ENCODE assay signal across 22 cellular contexts in the genomic region with DNA sequence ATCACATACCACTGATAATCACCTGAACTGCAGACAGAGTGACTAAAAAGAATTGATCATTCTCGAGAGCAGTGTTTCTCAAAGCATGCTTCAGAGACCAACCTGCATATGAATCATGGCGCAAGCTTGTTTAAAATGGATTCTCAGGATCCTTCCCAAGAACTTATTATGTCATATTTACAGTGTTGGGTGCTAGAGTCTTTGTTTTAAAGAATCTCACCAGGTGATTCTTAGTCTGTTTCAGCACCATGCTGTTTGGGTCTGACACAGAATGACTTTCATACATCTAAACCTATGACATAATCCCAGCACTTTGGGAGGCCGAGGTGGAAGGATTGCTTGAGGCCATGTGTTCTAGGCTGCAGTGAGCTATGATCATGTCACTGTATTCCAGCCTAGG. TPM values are rescaled to one million over a fixed set of nuclear protein-coding genes. Genes with fewer than 3 reads are reported as not detected.
A peak's percentile ranks its signal among the peaks of the same experiment; 100 is the strongest.
DNase-seq lines count a peak whose midpoint lies in the region; ATAC-seq, FAIRE-seq and TF ChIP-seq lines count a peak whose summit lies in the region.
"Had no signal": no experiment of that assay in that cellular context is flagged by ENCODE, and none has a peak within 500 bp of the region (broad histone marks: within the 10 kb centered on the region; RNA-seq: fewer than 3 reads in every experiment).

No MANE protein-coding gene starts in this region.

- DNase-seq in epithelial cell of esophagus (ENCODE audit: low read depth), result peak; percentile 29
- DNase-seq in kidney tubule cell (ENCODE audit: low spot score), result peak; percentile 90
- no peak for DNase-seq in pancreas
- no peak for DNase-seq in glomerular visceral epithelial cell (ENCODE audit: extremely low spot score)
- no peak for DNase-seq in sigmoid colon
- DNase-seq: AML-193; Caco-2; CD4-positive, alpha-beta T cell; HCEC 1CT; HFFc6; KBM-7 had no signal

- no peaks in the 10 kb centered on the region for H3K36me3 ChIP-seq in HEK293 (ENCODE audit: control insufficient read depth in 2 of 2, insufficient read depth in 1 of 2, low read length in 2 of 2)
- H3K36me3 ChIP-seq in pancreas, result no peaks in the 10 kb centered on the region
- H3K36me3 ChIP-seq in sigmoid colon, result no peaks in the 10 kb centered on the region

- peak overlapping the region; percentile 14 for H3K27ac Mint-ChIP-seq in stimulated activated memory B cell treated with anti-CD40 and anti-IgM and Interleukin-4, amounts not matched to agents 10 μg/mL and 1 μg/mL and 100 μg/mL, for 72 hours
- H3K27ac Mint-ChIP-seq: CD4-positive, alpha-beta T cell; GM23338; HFFc6 had no signal

- no peaks in the 10 kb centered on the region for H3K27me3 ChIP-seq in pancreas
- H3K27me3 ChIP-seq in sigmoid colon, result no peaks in the 10 kb centered on the region

- no peaks in the 10 kb centered on the region for H3K27me3 Mint-ChIP-seq in stimulated activated memory B cell treated with anti-CD40 and anti-IgM and Interleukin-4, amounts not matched to agents 10 μg/mL and 1 μg/mL and 100 μg/mL, for 72 hours
- H3K27me3 Mint-ChIP-seq: IgD-negative memory B cell had no signal

- 41 to 57% methylated on average over 3 of the region's 3 CpGs for WGBS in pancreas, 2 donors
- WGBS in sigmoid colon, 2 donors, result 33 to 47% methylated on average over 3 of the region's 3 CpGs

- H3K27ac ChIP-seq in HEK293 (ENCODE audit: extremely low read depth, low read depth, low read length) (no peak overlapping the region), pancreas (no peak overlapping the region), sigmoid colon (no peak overlapping the region)
- H3K27ac ChIP-seq: C4-2B had no signal

- H3K4me1 ChIP-seq in HEK293 (ENCODE audit: control insufficient read depth, insufficient read depth, low read length), result no peaks in the 10 kb centered on the region; the same call in 1 of the 2 replicates
- H3K4me1 ChIP-seq in pancreas, result no peaks in the 10 kb centered on the region
- H3K4me1 ChIP-seq in sigmoid colon, result no peaks in the 10 kb centered on the region
- H3K4me1 ChIP-seq: Caco-2 had no signal

- peaks cover 52% of the 10 kb centered on the region for H3K4me1 Mint-ChIP-seq in stimulated activated memory B cell treated with anti-CD40 and anti-IgM and Interleukin-4, amounts not matched to agents 10 μg/mL and 1 μg/mL and 100 μg/mL, for 72 hours
- H3K4me1 Mint-ChIP-seq: GM23338 had no signal

- no peak for FAIRE-seq in pancreas (lab: Jason Lieb, UNC)
- FAIRE-seq: A204.1, D721Med, G401.6, H54, HepG2 had no signal

- no peak overlapping the region for H3K4me3 Mint-ChIP-seq in stimulated activated memory B cell treated with anti-CD40 and anti-IgM and Interleukin-4, amounts not matched to agents 10 μg/mL and 1 μg/mL and 100 μg/mL, for 72 hours
- H3K4me3 Mint-ChIP-seq: CD4-positive, alpha-beta T cell; GM23338; HFFc6 had no signal

- no peaks in the 10 kb centered on the region for H3K9me3 ChIP-seq in HEK293 (ENCODE audit: control insufficient read depth, insufficient read depth, low read depth, low read length)
- H3K9me3 ChIP-seq in pancreas, result no peaks in the 10 kb centered on the region
- no peaks in the 10 kb centered on the region for H3K9me3 ChIP-seq in sigmoid colon
- H3K9me3 ChIP-seq: Caco-2 had no signal

- no peak for TF ChIP-seq EP300 in sigmoid colon (IDR thresholded peaks at IDR 0.05)

- no peak for TF ChIP-seq POLR2A in sigmoid colon (IDR thresholded peaks at IDR 0.05)

- TF ChIP-seq CTCF in HEK293 (tag by site-specific recombination; IDR thresholded peaks at IDR 0.05) (no peak), epithelial cell of esophagus (IDR thresholded peaks at IDR 0.05; ENCODE audit: insufficient read depth, low read depth, low read length, missing control alignments) (no peak), pancreas (IDR thresholded peaks at IDR 0.05) (no peak), sigmoid colon (IDR thresholded peaks at IDR 0.05) (no peak)

- no peaks in the 10 kb centered on the region for H3K9me3 Mint-ChIP-seq in stimulated activated memory B cell treated with anti-CD40 and anti-IgM and Interleukin-4, amounts not matched to agents 10 μg/mL and 1 μg/mL and 100 μg/mL, for 72 hours
- H3K9me3 Mint-ChIP-seq: CD4-positive, alpha-beta T cell; GM23338; HFFc6 had no signal

- peaks cover 8% of the 10 kb centered on the region for H3K36me3 Mint-ChIP-seq in stimulated activated memory B cell treated with anti-CD40 and anti-IgM and Interleukin-4, amounts not matched to agents 10 μg/mL and 1 μg/mL and 100 μg/mL, for 72 hours

- intact Hi-C loops in pancreas (cut with DNase I), result no loop called here
- intact Hi-C loops in sigmoid colon (cut with DNase I), result no loop called here

- no peak overlapping the region for H3K4me3 ChIP-seq in HEK293 (ENCODE audit: low read depth, low read length)
- H3K4me3 ChIP-seq in epithelial cell of esophagus (ENCODE audit: low read length), result no peak overlapping the region
- H3K4me3 ChIP-seq in pancreas, result no peak overlapping the region
- H3K4me3 ChIP-seq in sigmoid colon, result no peak overlapping the region
- H3K4me3 ChIP-seq: GM23338 had no signal

- ATAC-seq in stimulated activated memory B cell treated with anti-CD40 and anti-IgM and Interleukin-4, amounts not matched to agents 10 μg/mL and 1 μg/mL and 100 μg/mL, for 72 hours, result no peak
- ATAC-seq in pancreas, result no peak
- no peak for ATAC-seq in HG03378 (IDR thresholded peaks at IDR 0.05; ENCODE audit: unreplicated experiment)
- ATAC-seq: GM23338, HepG2 had no signal

- POLR2A ChIA-PET in HEK293 (lab: Yijun Ruan, JAX), result no interaction called here

- CTCF ChIA-PET in HEK293 (lab: Yijun Ruan, JAX), result interaction anchor here (1.1 to 1.2 kb wide), 2 partner anchors 13 to 63 kb away, joined by 3 to 5 read pairs; no protein-coding TSS in a partner anchor

TF ChIP-seq in HEK293, 187 proteins besides CTCF, POLR2A, EP300 and RAD21:
- TF ChIP-seq ZNF629 (tag by site-specific recombination; IDR thresholded peaks at IDR 0.05) (peak; percentile 65), ZBTB21 (tag by site-specific recombination; IDR thresholded peaks at IDR 0.05) (0 out of 2 replicates have a peak, but pooled peaks have one; percentile 24), ZNF426 (tag by site-specific recombination; IDR thresholded peaks at IDR 0.05) (no peak)
- TF ChIP-seq, protein P1, sequence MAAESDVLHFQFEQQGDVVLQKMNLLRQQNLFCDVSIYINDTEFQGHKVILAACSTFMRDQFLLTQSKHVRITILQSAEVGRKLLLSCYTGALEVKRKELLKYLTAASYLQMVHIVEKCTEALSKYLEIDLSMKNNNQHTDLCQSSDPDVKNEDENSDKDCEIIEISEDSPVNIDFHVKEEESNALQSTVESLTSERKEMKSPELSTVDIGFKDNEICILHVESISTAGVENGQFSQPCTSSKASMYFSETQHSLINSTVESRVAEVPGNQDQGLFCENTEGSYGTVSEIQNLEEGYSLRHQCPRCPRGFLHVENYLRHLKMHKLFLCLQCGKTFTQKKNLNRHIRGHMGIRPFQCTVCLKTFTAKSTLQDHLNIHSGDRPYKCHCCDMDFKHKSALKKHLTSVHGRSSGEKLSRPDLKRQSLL (tag by site-specific recombination; IDR thresholded peaks at IDR 0.05), result 0 out of 2 replicates have a peak, but pooled peaks have one; percentile 45
- TF ChIP-seq, protein P2, sequence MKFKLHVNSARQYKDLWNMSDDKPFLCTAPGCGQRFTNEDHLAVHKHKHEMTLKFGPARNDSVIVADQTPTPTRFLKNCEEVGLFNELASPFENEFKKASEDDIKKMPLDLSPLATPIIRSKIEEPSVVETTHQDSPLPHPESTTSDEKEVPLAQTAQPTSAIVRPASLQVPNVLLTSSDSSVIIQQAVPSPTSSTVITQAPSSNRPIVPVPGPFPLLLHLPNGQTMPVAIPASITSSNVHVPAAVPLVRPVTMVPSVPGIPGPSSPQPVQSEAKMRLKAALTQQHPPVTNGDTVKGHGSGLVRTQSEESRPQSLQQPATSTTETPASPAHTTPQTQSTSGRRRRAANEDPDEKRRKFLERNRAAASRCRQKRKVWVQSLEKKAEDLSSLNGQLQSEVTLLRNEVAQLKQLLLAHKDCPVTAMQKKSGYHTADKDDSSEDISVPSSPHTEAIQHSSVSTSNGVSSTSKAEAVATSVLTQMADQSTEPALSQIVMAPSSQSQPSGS (tag by site-specific recombination; IDR thresholded peaks at IDR 0.05; ENCODE audit: low read depth), result peak; percentile 84

RNA-seq across cellular contexts. Expression of a gene that starts 31.3 kb away (rescaled TPM):
- total RNA-seq in pancreas, result 10 to 100 TPM in 1 of 6 donors, 1 to 10 TPM in 5; 3.7 to 11.9 (median 5.8) TPM
- 1 to 10 TPM in 1 of 2 donors, under 1 TPM in 1; 0.61 to 2.1 TPM for polyA plus RNA-seq in pancreas
- total RNA-seq in sigmoid colon, result 10 to 100 TPM; 30.3 to 54.0 (median 46.9) TPM
- 1 to 10 TPM; 3.2 to 6.6 (median 3.2) TPM for polyA plus RNA-seq in sigmoid colon
- total RNA-seq: CD4-positive, alpha-beta T cell; HepG2 had no signal
- polyA plus RNA-seq: HepG2 had no signal

RNA-seq across cellular contexts. Expression of a gene that starts 39.3 kb away (rescaled TPM):
- total RNA-seq in pancreas (10 to 100 TPM in 4 of 6 donors, 1 to 10 TPM in 2; 6.8 to 29.4 (median 10.9) TPM), sigmoid colon (1 to 10 TPM; 3.9 to 6.4 (median 6.0) TPM)
- polyA plus RNA-seq in pancreas (10 to 100 TPM in 1 of 2 donors, 1 to 10 TPM in 1; 3.8 to 12.1 TPM), sigmoid colon (10 to 100 TPM in 1 of 3 donors, 1 to 10 TPM in 2; 4.8 to 12.6 (median 6.2) TPM)
- total RNA-seq: CD4-positive, alpha-beta T cell; HepG2 had no signal

Comparison
In these comparisons a context has a peak if more than half of its experiments do, and no peak if none do; other contexts are left out.
1. DNase-seq: peak in epithelial cell of esophagus (single experiment) and kidney tubule cell (single experiment); none in pancreas (0 of 6), glomerular visceral epithelial cell (single experiment) and sigmoid colon (single experiment).